Comparison of ENCODE assay signal across 8 cellular contexts in genomic region chrX:17860179-17860780, GRCh38. TPM values are rescaled to one million over a fixed set of nuclear protein-coding genes. Genes with fewer than 3 reads are reported as not detected.
DNase-seq lines count a peak whose midpoint lies in the region; ATAC-seq and TF ChIP-seq lines count a peak whose summit lies in the region.

No MANE protein-coding gene starts in this region.

- no peak for TF ChIP-seq CTCF in chondrocyte (IDR thresholded peaks at IDR 0.05)

- 1 to 28% methylated on average over 43 to 53 of the region's 53 CpGs for WGBS in aorta, 2 donors

- H3K36me3 ChIP-seq in mucosa of rectum (ENCODE audit: control insufficient read depth in 2 of 2, insufficient read depth in 2 of 2, low read length in 2 of 2) (no peaks in the 10 kb centered on the region), aorta (ENCODE audit: control insufficient read depth in 1 of 2, insufficient read depth in 2 of 2, low read length in 1 of 2) (no peaks in the 10 kb centered on the region)

- peak; percentile 42 for ATAC-seq in Right ventricle myocardium inferior
- ATAC-seq in aorta (ENCODE audit: low FRiP score) = no peak
- no peak for ATAC-seq in esophagus mucosa
- no peak for ATAC-seq in HG03196 (IDR thresholded peaks at IDR 0.05; ENCODE audit: unreplicated experiment)

- H3K9me3 ChIP-seq in mucosa of rectum (ENCODE audit: control insufficient read depth in 2 of 2, low read length in 2 of 2) (peaks cover 0 to 2% of the 10 kb centered on the region in 2 donors), aorta (ENCODE audit: control insufficient read depth, low read length) (no peaks in the 10 kb centered on the region)

- H3K36me3 Mint-ChIP-seq in chondrocyte (ENCODE audit: low read depth) = no peaks in the 10 kb centered on the region

- peak overlapping the region; percentile 60 for H3K4me3 Mint-ChIP-seq in chondrocyte (ENCODE audit: unreplicated experiment)

- intact Hi-C loops in Right ventricle myocardium inferior (cut with DNase I) = loop anchor here (5.0 kb wide), 1 partner anchor 48 kb away; no protein-coding TSS in a partner anchor
- intact Hi-C loops in cardiac septum (cut with DNase I) = loop anchor here (5.0 kb wide), 1 partner anchor 48 kb away; no protein-coding TSS in a partner anchor
- intact Hi-C loops in aorta (cut with DNase I) = loop anchor here in 1 of 2 donors (5.0 kb wide), 1 partner anchor 43 kb away; no protein-coding TSS in a partner anchor

- peak overlapping the region; percentile 38 to 65 for H3K4me3 ChIP-seq in mucosa of rectum (ENCODE audit: low read length in 2 of 2)
- H3K4me3 ChIP-seq in aorta (ENCODE audit: low read length in 2 of 2) = peak overlapping the region; percentile 1 to 62

- H3K27me3 ChIP-seq in mucosa of rectum (ENCODE audit: control insufficient read depth in 2 of 2, insufficient read depth in 2 of 2, low read length in 2 of 2) (peaks cover 9 to 22% of the 10 kb centered on the region in 2 donors), aorta (ENCODE audit: control insufficient read depth in 1 of 2, insufficient read depth in 2 of 2, low read length in 1 of 2) (no peaks in the 10 kb centered on the region)

- no peak overlapping the region for H3K27ac Mint-ChIP-seq in chondrocyte (ENCODE audit: unreplicated experiment)

- H3K9me3 Mint-ChIP-seq in chondrocyte (ENCODE audit: low read depth) = no peaks in the 10 kb centered on the region

- DNase-seq in Right ventricle myocardium inferior (ENCODE audit: missing footprints) = no peak
- no peak for DNase-seq in cardiac septum (ENCODE audit: low spot score)
- no peak for DNase-seq in chondrocyte (ENCODE audit: low spot score)
- DNase-seq in aorta = peak in 1 of 2 donors; percentile 47
- no peak for DNase-seq in SHP77 (lab: John Stamatoyannopoulos, UW)

- H3K27ac ChIP-seq in mucosa of rectum (ENCODE audit: low read depth in 2 of 2, low read length in 2 of 2) (no peak overlapping the region), aorta (ENCODE audit: low read depth in 1 of 2, low read length in 2 of 2) (no peak overlapping the region)

- peaks cover 69% of the 10 kb centered on the region for H3K27me3 Mint-ChIP-seq in chondrocyte (ENCODE audit: low read depth)

- peaks cover 10% of the 10 kb centered on the region for H3K4me1 Mint-ChIP-seq in chondrocyte (ENCODE audit: low read depth)

- H3K4me1 ChIP-seq in mucosa of rectum (ENCODE audit: control insufficient read depth in 2 of 2, insufficient read depth in 2 of 2, low read length in 2 of 2) (no peaks in the 10 kb centered on the region), aorta (ENCODE audit: control insufficient read depth in 1 of 2, insufficient read depth in 2 of 2, low read length in 2 of 2) (no peaks in the 10 kb centered on the region)

- H3K9ac ChIP-seq in mucosa of rectum (ENCODE audit: low read depth in 1 of 2, low read length in 2 of 2) = no peak overlapping the region

RNA-seq across cellular contexts. Expression of gene RAI2, which starts 0.8 kb away (rescaled TPM):
- total RNA-seq in Right ventricle myocardium inferior (19.1 TPM), cardiac septum (37.5 TPM), chondrocyte (0.85 to 0.97 TPM (median 0.87 TPM) in 3 replicates), aorta (10 to 100 TPM; 24.9 to 32.2 TPM), esophagus mucosa (1.1 TPM)
- 10 to 100 TPM; 26.8 to 32.2 TPM for polyA plus RNA-seq in aorta
